In the genomic region with DNA sequence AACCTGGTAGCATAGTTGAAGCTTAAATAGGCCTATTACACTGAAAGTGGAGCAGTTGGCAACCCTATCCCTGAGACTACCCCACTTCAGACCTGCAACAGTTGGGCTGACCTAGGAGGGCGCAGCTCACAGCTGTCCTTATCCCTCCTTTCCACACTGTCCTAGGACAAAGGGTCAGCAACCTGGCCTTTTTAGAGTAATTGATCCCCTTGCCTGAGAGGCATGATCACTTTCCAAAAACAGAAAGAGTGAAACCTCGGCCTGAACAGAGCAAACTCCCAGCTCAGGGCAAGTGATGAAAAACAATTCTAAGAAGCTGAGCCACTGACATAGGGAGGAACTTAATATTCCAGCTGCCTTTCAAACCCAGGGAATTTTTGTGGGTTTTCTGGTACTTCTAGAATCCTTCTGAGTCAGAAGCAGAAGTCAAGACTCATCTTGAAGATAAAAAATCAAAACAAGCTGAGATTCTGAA, we compare ENCODE assay signal across 1 cellular context.
TF ChIP-seq lines count a peak whose summit lies in the region.

No MANE protein-coding gene starts in this region.

TF ChIP-seq in K562, 482 proteins besides CTCF, POLR2A, EP300 and RAD21 (continued from another document):
- TF ChIP-seq CBX1 (IDR thresholded peaks at IDR 0.05; ENCODE audit: low read depth) (no peak), TBL1XR1 (IDR thresholded peaks at IDR 0.05; ENCODE audit: low read length in 2 of 2) (no peak), ZNF695 (CRISPR knock-in tag; IDR thresholded peaks at IDR 0.05) (no peak), FOXA3 (CRISPR knock-in tag; conservative IDR thresholded peaks at IDR 0.05 in 1 of 2, IDR thresholded peaks at IDR 0.05 in 1 of 2) (no peak), POLR2AphosphoS5 (IDR thresholded peaks at IDR 0.05; ENCODE audit: control insufficient read depth, insufficient read depth, low read depth, low read length) (no peak), ZNF146 (CRISPR knock-in tag; IDR thresholded peaks at IDR 0.05; ENCODE audit: unreplicated experiment) (no peak), KDM2B (CRISPR knock-in tag; IDR thresholded peaks at IDR 0.05) (no peak), LCOR (CRISPR knock-in tag; IDR thresholded peaks at IDR 0.05) (no peak)
